ENCODE assay signal across 33 cellular contexts in genomic region chr2:136490100-136490499, GRCh38.
"Had no signal": no experiment of that assay in that cellular context is flagged by ENCODE, and none has a peak within 500 bp of the region (broad histone marks: within the 10 kb centered on the region; RNA-seq: fewer than 3 reads in every experiment).

No MANE protein-coding gene starts in this region.

- H3K36me3 ChIP-seq: MG63 had no signal

- H3K9me3 ChIP-seq: MG63 had no signal

- H3K27me3 ChIP-seq: MG63 had no signal

- H3K27ac ChIP-seq: KMS-11 had no signal

- DNase-seq: Karpas-422, Kasumi-1, KBM-7, KG1, MG63, MM.1S, NCI-H1048, NCI-H1092, NCI-H1092 treated with DMSO at 0.1 percent for 48 hours, NCI-H1105, NCI-H1105 treated with DMSO at 0.1 percent for 48 hours, NCI-H1417 treated with DMSO at 0.1 percent for 48 hours, NCI-H1436, NCI-H1436 treated with DMSO at 0.1 percent for 48 hours, NCI-H146, NCI-H1694, NCI-H1694 treated with DMSO at 0.1 percent for 48 hours, NCI-H187, NCI-H187 treated with DMSO at 0.1 percent for 48 hours, NCI-H1930, NCI-H2029, NCI-H2029 treated with DMSO at 0.1 percent for 48 hours, NCI-H2081, NCI-H2081 treated with DMSO at 0.1 percent for 48 hours, NCI-H2171, NCI-H2171 treated with DMSO at 0.1 percent for 48 hours, NCI-H2227 treated with DMSO at 0.1 percent for 48 hours, NCI-H226, NCI-H345, NCI-H446, NCI-H446 treated with DMSO at 0.1 percent for 48 hours, NCI-H510A had no signal

- H3K4me3 ChIP-seq: MG63 had no signal
